8 cellular contexts compared by ENCODE assay signal in genomic region chr3:56692520-56693433, GRCh38. TPM values are rescaled to one million over a fixed set of nuclear protein-coding genes. Genes with fewer than 3 reads are reported as not detected.
A peak's percentile ranks its signal among the peaks of the same experiment; 100 is the strongest.
DNase-seq lines count a peak whose midpoint lies in the region; ATAC-seq and TF ChIP-seq lines count a peak whose summit lies in the region.
"Not testable (repeated sequence)": the region's sequence is repeated elsewhere in the genome, so short reads cannot be mapped to it uniquely, and the experiment has no call there.

No MANE protein-coding gene starts in this region.

- H3K27me3 Mint-ChIP-seq in CD14-positive monocyte (ENCODE audit: low read depth in 3 of 3); activated naive CD8-positive, alpha-beta T cell treated with anti-CD3 and anti-CD28 coated beads, Interleukin-2, amount 10 ng/mL, durations not matched to agents 7 days and 5 days; neural crest cell (ENCODE audit: low read depth): not testable (repeated sequence)

- DNase-seq in CD14-positive monocyte (ENCODE audit: low spot score); neural crest cell (ENCODE audit: low read depth, low spot score): not testable (repeated sequence)
- peak; percentile 26 for DNase-seq in activated CD4-positive, alpha-beta T cell treated with anti-CD3 and anti-CD28 coated beads for 48 hours
- peak; percentile 55 for DNase-seq in activated naive CD8-positive, alpha-beta T cell treated with anti-CD3 and anti-CD28 coated beads, Interleukin-2, amount 10 ng/mL, durations not matched to agents 7 days and 5 days

- H3K4me3 ChIP-seq in Loucy (ENCODE audit: low read length, poor library complexity, severe bottlenecking), result peak overlapping the region; percentile 28

- POLR2A ChIA-PET in activated naive CD8-positive, alpha-beta T cell treated with anti-CD3 and anti-CD28 coated beads, Interleukin-2, amount 10 ng/mL, durations not matched to agents 7 days and 5 days (lab: Charles Lee), result interaction anchor here (0.6 to 6.3 kb wide), 19 partner anchors 9 to 311 kb away, joined by 3 to 80 read pairs (median 4); partner anchors contain the start of genes ARHGEF3, CCDC66 and TASOR

- H3K79me2 ChIP-seq in Loucy (ENCODE audit: insufficient read depth, low read length), result not testable (repeated sequence)

- peaks cover 31% of the 10 kb centered on the region for H3K4me1 ChIP-seq in Loucy (ENCODE audit: insufficient read depth, low read length, poor library complexity, severe bottlenecking)

- H2AFZ ChIP-seq in Loucy (ENCODE audit: low read length), result not testable (repeated sequence)

- not testable (repeated sequence) for H3K9ac ChIP-seq in Loucy (ENCODE audit: low read depth, low read length, poor library complexity, severe bottlenecking)

- not testable (repeated sequence) for H3K36me3 ChIP-seq in Loucy (ENCODE audit: insufficient read depth, low read length)

- not testable (repeated sequence) for H3F3A ChIP-seq in Loucy (ENCODE audit: low read depth)

- H3K9me3 ChIP-seq in Loucy (ENCODE audit: insufficient read depth, low read depth, low read length), result not testable (repeated sequence)

- ATAC-seq in GM18858 (IDR thresholded peaks at IDR 0.05; ENCODE audit: unreplicated experiment), result peak; percentile 63
- peak; percentile 89 for ATAC-seq in GM21515 (IDR thresholded peaks at IDR 0.05; ENCODE audit: unreplicated experiment)
- peak; percentile 71 for ATAC-seq in HG02981 (IDR thresholded peaks at IDR 0.05; ENCODE audit: unreplicated experiment)
- peak; percentile 80 for ATAC-seq in activated naive CD8-positive, alpha-beta T cell treated with anti-CD3 and anti-CD28 coated beads, Interleukin-2, amount 10 ng/mL, durations not matched to agents 7 days and 5 days (ENCODE audit: low read depth)

- not testable (repeated sequence) for H3K9me3 Mint-ChIP-seq in CD14-positive monocyte; activated naive CD8-positive, alpha-beta T cell treated with anti-CD3 and anti-CD28 coated beads, Interleukin-2, amount 10 ng/mL, durations not matched to agents 7 days and 5 days; neural crest cell

- peak overlapping the region; percentile 30 to 53 for H3K4me3 Mint-ChIP-seq in CD14-positive monocyte
- peak overlapping the region; percentile 89 for H3K4me3 Mint-ChIP-seq in activated naive CD8-positive, alpha-beta T cell treated with anti-CD3 and anti-CD28 coated beads, Interleukin-2, amount 10 ng/mL, durations not matched to agents 7 days and 5 days
- not testable (repeated sequence) for H3K4me3 Mint-ChIP-seq in neural crest cell

- H3K27ac Mint-ChIP-seq in CD14-positive monocyte, result peak overlapping the region; percentile 74 to 94 (median 85)
- H3K27ac Mint-ChIP-seq in activated naive CD8-positive, alpha-beta T cell treated with anti-CD3 and anti-CD28 coated beads, Interleukin-2, amount 10 ng/mL, durations not matched to agents 7 days and 5 days, result peak overlapping the region; percentile 90
- H3K27ac Mint-ChIP-seq in neural crest cell (ENCODE audit: unreplicated experiment), result peak overlapping the region; percentile 39

- H3K4me1 Mint-ChIP-seq in CD14-positive monocyte, result peaks cover 43% of the 10 kb centered on the region
- peaks cover 32% of the 10 kb centered on the region for H3K4me1 Mint-ChIP-seq in activated naive CD8-positive, alpha-beta T cell treated with anti-CD3 and anti-CD28 coated beads, Interleukin-2, amount 10 ng/mL, durations not matched to agents 7 days and 5 days
- not testable (repeated sequence) for H3K4me1 Mint-ChIP-seq in neural crest cell

- H3K4me2 ChIP-seq in Loucy (ENCODE audit: low read depth, low read length, poor library complexity, severe bottlenecking), result peak overlapping the region; percentile 58

- not testable (repeated sequence) for H3K9me2 ChIP-seq in Loucy (replicated peaks; ENCODE audit: low read depth, low read length)

- H4K20me1 ChIP-seq in Loucy (ENCODE audit: insufficient read depth, low read length, poor library complexity, severe bottlenecking), result not testable (repeated sequence)

- intact Hi-C loops in CD14-positive monocyte (cut with micrococcal nuclease), result not testable (repeated sequence)

- H3K36me3 Mint-ChIP-seq in CD14-positive monocyte; activated naive CD8-positive, alpha-beta T cell treated with anti-CD3 and anti-CD28 coated beads, Interleukin-2, amount 10 ng/mL, durations not matched to agents 7 days and 5 days; neural crest cell (ENCODE audit: low read depth): not testable (repeated sequence)

- not testable (repeated sequence) for TF ChIP-seq CTCF in CD14-positive monocyte (IDR thresholded peaks at IDR 0.05); Loucy (conservative IDR thresholded peaks at IDR 0.05; ENCODE audit: low read length); neural crest cell (conservative IDR thresholded peaks at IDR 0.05)

- not testable (repeated sequence) for H3K27me3 ChIP-seq in Loucy (ENCODE audit: insufficient read depth, low read length, poor library complexity, severe bottlenecking)

RNA-seq across cellular contexts. Expression of gene TASOR, which starts 9.7 kb away (rescaled TPM):
- 10 to 100 TPM; 10.8 to 18.6 TPM for polyA plus RNA-seq in CD14-positive monocyte
- total RNA-seq in activated naive CD8-positive, alpha-beta T cell treated with anti-CD3 and anti-CD28 coated beads, Interleukin-2, amount 10 ng/mL, durations not matched to agents 7 days and 5 days, result 10 to 100 TPM; 79.1 to 87.1 TPM
- total RNA-seq in neural crest cell, result 62.2 and 62.7 TPM in 2 replicates

Comparison
In these comparisons a context has a peak if more than half of its experiments do, and no peak if none do; other contexts are left out.
1. H3K27ac Mint-ChIP-seq: peak in every context shown above with its lines; median percentile 90 in activated naive CD8-positive, alpha-beta T cell treated with anti-CD3 and anti-CD28 coated beads, Interleukin-2, amount 10 ng/mL, durations not matched to agents 7 days and 5 days; 85 in CD14-positive monocyte; 39 in neural crest cell.